ENCODE assay signal across 27 cellular contexts in the genomic region with DNA sequence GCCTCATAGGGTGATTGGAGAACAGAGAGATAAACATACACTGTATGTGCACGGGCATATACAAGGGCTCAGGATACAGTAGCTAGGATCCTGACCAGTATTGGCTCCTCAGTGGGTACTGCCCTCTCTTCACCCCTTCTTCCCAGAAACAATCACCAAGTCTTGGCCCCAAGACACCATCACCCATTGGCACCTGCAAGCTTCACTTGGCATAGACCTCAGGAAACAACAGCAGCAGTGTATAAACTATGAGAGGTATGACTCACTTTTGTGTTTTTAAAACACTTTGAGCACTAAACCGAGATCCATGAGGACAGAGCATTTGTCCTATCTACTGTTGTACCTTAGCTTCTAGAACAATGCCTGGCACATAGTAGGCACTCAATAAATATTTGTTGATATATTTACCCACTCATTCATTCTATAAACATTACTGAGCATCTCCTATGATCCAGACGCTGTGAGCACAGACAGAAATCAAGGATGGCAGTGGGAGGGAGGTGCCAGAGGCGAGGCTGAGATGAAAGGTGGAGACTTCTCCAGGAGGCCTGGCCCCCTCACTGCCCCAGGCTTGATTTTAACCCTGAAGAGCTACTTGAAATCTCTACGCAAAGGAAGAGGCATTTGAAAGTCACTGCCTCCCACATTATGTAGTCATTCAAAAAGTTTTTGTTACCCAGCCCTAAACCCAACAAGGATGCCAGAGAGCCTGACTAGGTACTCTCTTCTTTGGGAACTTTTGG.
"Had no signal": no experiment of that assay in that cellular context is flagged by ENCODE, and none has a peak within 500 bp of the region (broad histone marks: within the 10 kb centered on the region; RNA-seq: fewer than 3 reads in every experiment).

No MANE protein-coding gene starts in this region.

- DNase-seq: activated B cell treated with CpG ODN at 0.5 μM for 24 hours; activated CD4-positive, alpha-beta memory T cell treated with anti-CD3 and anti-CD28 coated beads for 36 hours; activated CD4-positive, alpha-beta T cell treated with anti-CD3 and anti-CD28 coated beads for 4 hours; activated CD8-positive, alpha-beta memory T cell treated with anti-CD3 and anti-CD28 coated beads, Interleukin-2, amount 10 ng/mL, durations not matched to agents 7 days and 5 days; activated naive CD8-positive, alpha-beta T cell treated with anti-CD3 and anti-CD28 coated beads for 36 hours; amniotic stem cell; colonic mucosa; effector CD4-positive, alpha-beta T cell; esophagus squamous epithelium; foreskin melanocyte; glutamatergic neuron; hypothalamus; left ventricle myocardium inferior; mucosa of descending colon; naive B cell; right cardiac atrium; small intestine; stimulated activated CD4-positive, alpha-beta T cell treated with anti-CD3 and anti-CD28 coated beads, Interleukin-15, amount 100 ng/mL, for 24 hours; stimulated activated CD4-positive, alpha-beta T cell treated with anti-CD3 and anti-CD28 coated beads, Interleukin-2, amount 100 ng/mL, for 48 hours; stomach had no signal

- H3K36me3 Mint-ChIP-seq: activated CD4-positive, alpha-beta memory T cell treated with anti-CD3 and anti-CD28 coated beads for 36 hours; activated CD8-positive, alpha-beta memory T cell treated with anti-CD3 and anti-CD28 coated beads, Interleukin-2, amount 10 ng/mL, durations not matched to agents 7 days and 5 days; activated naive CD8-positive, alpha-beta T cell treated with anti-CD3 and anti-CD28 coated beads for 36 hours; brain; stimulated activated effector memory CD8-positive, alpha-beta T cell treated with anti-CD3 and anti-CD28 coated beads, Interleukin-12 subunit alpha, Interleukin-12 subunit beta, amount 100 ng/mL, for 72 hours; type B pancreatic cell had no signal

- FAIRE-seq: small intestine, TTC549 had no signal

- H3K9me3 Mint-ChIP-seq: type B pancreatic cell had no signal

- H3K9me3 ChIP-seq: colonic mucosa, prostate gland had no signal

- ATAC-seq: activated CD8-positive, alpha-beta memory T cell treated with anti-CD3 and anti-CD28 coated beads, Interleukin-2, amount 10 ng/mL, durations not matched to agents 7 days and 5 days; mucosa of descending colon; right cardiac atrium; stimulated activated effector memory CD8-positive, alpha-beta T cell treated with anti-CD3 and anti-CD28 coated beads, Interleukin-12 subunit alpha, Interleukin-12 subunit beta, amount 100 ng/mL, for 72 hours had no signal

- H3K4me3 Mint-ChIP-seq: activated B cell treated with CpG ODN at 0.5 μM for 24 hours; activated CD4-positive, alpha-beta memory T cell treated with anti-CD3 and anti-CD28 coated beads for 36 hours; activated CD8-positive, alpha-beta memory T cell treated with anti-CD3 and anti-CD28 coated beads, Interleukin-2, amount 10 ng/mL, durations not matched to agents 7 days and 5 days; activated naive CD8-positive, alpha-beta T cell treated with anti-CD3 and anti-CD28 coated beads for 36 hours; brain; central memory CD8-positive, alpha-beta T cell; memory B cell; stimulated activated effector memory CD8-positive, alpha-beta T cell treated with anti-CD3 and anti-CD28 coated beads, Interleukin-12 subunit alpha, Interleukin-12 subunit beta, amount 100 ng/mL, for 72 hours; type B pancreatic cell had no signal

- H3K4me1 Mint-ChIP-seq: activated B cell treated with CpG ODN at 0.5 μM for 24 hours; activated CD8-positive, alpha-beta memory T cell treated with anti-CD3 and anti-CD28 coated beads, Interleukin-2, amount 10 ng/mL, durations not matched to agents 7 days and 5 days; activated naive CD8-positive, alpha-beta T cell treated with anti-CD3 and anti-CD28 coated beads for 36 hours; central memory CD8-positive, alpha-beta T cell; naive B cell; stimulated activated effector memory CD8-positive, alpha-beta T cell treated with anti-CD3 and anti-CD28 coated beads, Interleukin-12 subunit alpha, Interleukin-12 subunit beta, amount 100 ng/mL, for 72 hours had no signal

- H3K27ac Mint-ChIP-seq: activated B cell treated with CpG ODN at 0.5 μM for 24 hours; activated CD4-positive, alpha-beta memory T cell treated with anti-CD3 and anti-CD28 coated beads for 36 hours; activated CD8-positive, alpha-beta memory T cell treated with anti-CD3 and anti-CD28 coated beads, Interleukin-2, amount 10 ng/mL, durations not matched to agents 7 days and 5 days; activated naive CD8-positive, alpha-beta T cell treated with anti-CD3 and anti-CD28 coated beads for 36 hours; memory B cell; naive B cell; stimulated activated effector memory CD8-positive, alpha-beta T cell treated with anti-CD3 and anti-CD28 coated beads, Interleukin-12 subunit alpha, Interleukin-12 subunit beta, amount 100 ng/mL, for 72 hours; type B pancreatic cell had no signal

- H3K27ac ChIP-seq: colonic mucosa, esophagus squamous epithelium, left ventricle myocardium inferior, prostate gland, stomach had no signal

- H3K36me3 ChIP-seq: colonic mucosa, esophagus squamous epithelium, left ventricle myocardium inferior, prostate gland, stomach had no signal

- H3K4me3 ChIP-seq: colonic mucosa, esophagus squamous epithelium, left ventricle myocardium inferior, mucosa of descending colon, prostate gland, stomach had no signal

- H3K4me1 ChIP-seq: colonic mucosa, esophagus squamous epithelium, left ventricle myocardium inferior, prostate gland, stomach had no signal
